In the genomic region with DNA sequence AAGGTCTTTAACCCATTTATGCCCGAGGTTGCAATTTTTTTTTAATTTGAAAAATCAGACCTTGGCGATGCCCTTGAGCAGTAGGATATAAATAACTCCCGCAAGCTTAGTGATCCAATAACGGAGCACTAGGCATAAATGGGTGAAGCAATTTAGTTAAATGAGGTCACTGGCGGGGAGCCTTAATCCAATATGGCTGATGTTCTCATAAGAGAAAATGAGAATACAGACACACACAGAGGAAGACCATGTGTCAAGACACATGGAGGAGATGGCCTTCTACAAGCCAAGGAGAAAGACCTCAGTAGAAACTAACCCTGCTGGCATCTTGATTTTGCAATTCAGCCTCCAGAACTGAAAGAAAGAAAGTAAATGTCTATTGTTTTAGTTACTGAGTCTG, we compare ENCODE assay signal across 18 cellular contexts.
DNase-seq lines count a peak whose midpoint lies in the region; ATAC-seq lines count a peak whose summit lies in the region.
"Had no signal": no experiment of that assay in that cellular context is flagged by ENCODE, and none has a peak within 500 bp of the region (broad histone marks: within the 10 kb centered on the region; RNA-seq: fewer than 3 reads in every experiment).

No MANE protein-coding gene starts in this region.

- H3K27ac Mint-ChIP-seq in stimulated activated naive CD8-positive, alpha-beta T cell treated with anti-CD3 and anti-CD28 coated beads, Interleukin-15, Interleukin-2, amounts not matched to agents 100 ng/mL and 50 ng/mL, for 24 hours, result peak overlapping the region; percentile 94
- peak overlapping the region; percentile 94 for H3K27ac Mint-ChIP-seq in T-helper 1 cell treated with Interleukin-12 subunit alpha and Interleukin-12 subunit beta and Interleukin-4 antibody, amounts not matched to agents 30 μg/mL and 1 μg/mL, for 36 hours

- H3K36me3 ChIP-seq in effector memory CD4-positive, alpha-beta T cell (ENCODE audit: control insufficient read depth, insufficient read depth, low read length), result no peaks in the 10 kb centered on the region
- H3K36me3 ChIP-seq: heart left ventricle, tibial artery had no signal

- H3K27me3 Mint-ChIP-seq in stimulated activated naive CD8-positive, alpha-beta T cell treated with anti-CD3 and anti-CD28 coated beads, Interleukin-15, Interleukin-2, amounts not matched to agents 100 ng/mL and 50 ng/mL, for 24 hours, result no peaks in the 10 kb centered on the region
- no peaks in the 10 kb centered on the region for H3K27me3 Mint-ChIP-seq in T-helper 1 cell treated with Interleukin-12 subunit alpha and Interleukin-12 subunit beta and Interleukin-4 antibody, amounts not matched to agents 30 μg/mL and 1 μg/mL, for 36 hours (ENCODE audit: low read depth)

- no peak for DNase-seq in stimulated activated naive CD8-positive, alpha-beta T cell treated with anti-CD3 and anti-CD28 coated beads, Interleukin-15, Interleukin-2, amounts not matched to agents 100 U/mL and 50 U/mL, for 24 hours
- DNase-seq in effector memory CD4-positive, alpha-beta T cell, result no peak
- DNase-seq in Kasumi-1 (lab: John Stamatoyannopoulos, UW), result no peak
- no peak for DNase-seq in NCI-H226
- DNase-seq: activated CD4-positive, alpha-beta T cell treated with anti-CD3 and anti-CD28 coated beads, Interleukin-2, amount 50 U/mL, for 48 hours; activated gamma-delta T cell; heart left ventricle; IMR-90; NCI-H1092; NCI-H2081; NCI-H510A; right cardiac atrium; SW 1271; tibial artery had no signal

- peak overlapping the region; percentile 82 for H3K4me3 Mint-ChIP-seq in stimulated activated naive CD8-positive, alpha-beta T cell treated with anti-CD3 and anti-CD28 coated beads, Interleukin-15, Interleukin-2, amounts not matched to agents 100 ng/mL and 50 ng/mL, for 24 hours
- H3K4me3 Mint-ChIP-seq in T-helper 1 cell treated with Interleukin-12 subunit alpha and Interleukin-12 subunit beta and Interleukin-4 antibody, amounts not matched to agents 30 μg/mL and 1 μg/mL, for 36 hours, result peak overlapping the region; percentile 88

- H3K4me3 ChIP-seq in effector memory CD4-positive, alpha-beta T cell (ENCODE audit: insufficient read depth, low read depth, low read length, poor library complexity, severe bottlenecking), result peak overlapping the region; percentile 51
- H3K4me3 ChIP-seq: tibial artery had no signal

- no peaks in the 10 kb centered on the region for H3K27me3 ChIP-seq in effector memory CD4-positive, alpha-beta T cell (replicated peaks; ENCODE audit: control insufficient read depth, insufficient read depth, low read length, poor library complexity, severe bottlenecking)
- H3K27me3 ChIP-seq: tibial artery had no signal

- peak overlapping the region; percentile 73 for H3K27ac ChIP-seq in effector memory CD4-positive, alpha-beta T cell (ENCODE audit: insufficient read depth, low read length, poor library complexity, severe bottlenecking)
- H3K27ac ChIP-seq: tibial artery had no signal

- H3K4me1 ChIP-seq in effector memory CD4-positive, alpha-beta T cell (ENCODE audit: control insufficient read depth, insufficient read depth, low read length, poor library complexity, severe bottlenecking), result peaks cover 59% of the 10 kb centered on the region
- H3K4me1 ChIP-seq: tibial artery had no signal

- no peak for ATAC-seq in stimulated activated naive CD8-positive, alpha-beta T cell treated with anti-CD3 and anti-CD28 coated beads, Interleukin-15, Interleukin-2, amounts not matched to agents 100 U/mL and 50 U/mL, for 24 hours
- ATAC-seq in GM21723 (IDR thresholded peaks at IDR 0.05; ENCODE audit: unreplicated experiment), result no peak
- no peak for ATAC-seq in HG03571 (IDR thresholded peaks at IDR 0.05; ENCODE audit: unreplicated experiment)
- ATAC-seq: heart left ventricle, right cardiac atrium had no signal

- peaks cover 8% of the 10 kb centered on the region for H3K9me3 Mint-ChIP-seq in stimulated activated naive CD8-positive, alpha-beta T cell treated with anti-CD3 and anti-CD28 coated beads, Interleukin-15, Interleukin-2, amounts not matched to agents 100 ng/mL and 50 ng/mL, for 24 hours
- H3K9me3 Mint-ChIP-seq in T-helper 1 cell treated with Interleukin-12 subunit alpha and Interleukin-12 subunit beta and Interleukin-4 antibody, amounts not matched to agents 30 μg/mL and 1 μg/mL, for 36 hours, result peaks cover 18% of the 10 kb centered on the region

- H3K9me3 ChIP-seq in effector memory CD4-positive, alpha-beta T cell (ENCODE audit: control insufficient read depth, low read length), result peaks cover 3% of the 10 kb centered on the region
- H3K9me3 ChIP-seq: tibial artery had no signal

- H3K4me1 Mint-ChIP-seq in stimulated activated naive CD8-positive, alpha-beta T cell treated with anti-CD3 and anti-CD28 coated beads, Interleukin-15, Interleukin-2, amounts not matched to agents 100 ng/mL and 50 ng/mL, for 24 hours (ENCODE audit: low read depth), result peaks cover 94% of the 10 kb centered on the region
- peaks cover 82% of the 10 kb centered on the region for H3K4me1 Mint-ChIP-seq in T-helper 1 cell treated with Interleukin-12 subunit alpha and Interleukin-12 subunit beta and Interleukin-4 antibody, amounts not matched to agents 30 μg/mL and 1 μg/mL, for 36 hours (ENCODE audit: low read depth)

- H3K36me3 Mint-ChIP-seq in stimulated activated naive CD8-positive, alpha-beta T cell treated with anti-CD3 and anti-CD28 coated beads, Interleukin-15, Interleukin-2, amounts not matched to agents 100 ng/mL and 50 ng/mL, for 24 hours (ENCODE audit: low read depth), result peaks cover 26% of the 10 kb centered on the region
- H3K36me3 Mint-ChIP-seq in T-helper 1 cell treated with Interleukin-12 subunit alpha and Interleukin-12 subunit beta and Interleukin-4 antibody, amounts not matched to agents 30 μg/mL and 1 μg/mL, for 36 hours (ENCODE audit: low read depth), result peaks cover 30% of the 10 kb centered on the region
